1 cellular context compared by ENCODE assay signal in genomic region chr3:169668081-169668956, GRCh38.
A peak's percentile ranks its signal among the peaks of the same experiment; 100 is the strongest.
TF ChIP-seq lines count a peak whose summit lies in the region.

No MANE protein-coding gene starts in this region.

TF ChIP-seq in HepG2, 621 proteins besides CTCF, POLR2A, EP300 and RAD21 (continued from another document):
- TF ChIP-seq PRDM10 (CRISPR knock-in tag; IDR thresholded peaks at IDR 0.05; ENCODE audit: low read depth) (no peak), CREB3 (CRISPR knock-in tag; IDR thresholded peaks at IDR 0.05) (no peak), ARID4A (CRISPR knock-in tag; IDR thresholded peaks at IDR 0.05; ENCODE audit: borderline replicate concordance) (0 out of 2 replicates have a peak, but pooled peaks have one; percentile 12), ZNF644 (CRISPR knock-in tag; IDR thresholded peaks at IDR 0.05; ENCODE audit: low read depth) (no peak), ZNF576 (CRISPR knock-in tag; IDR thresholded peaks at IDR 0.05) (no peak), ZNF746 (CRISPR knock-in tag; IDR thresholded peaks at IDR 0.05) (no peak), CBX5 (CRISPR knock-in tag; IDR thresholded peaks at IDR 0.05; ENCODE audit: borderline replicate concordance) (no peak), DNMT3B (CRISPR knock-in tag; conservative IDR thresholded peaks at IDR 0.05) (no peak), E2F1 (CRISPR knock-in tag; IDR thresholded peaks at IDR 0.05) (no peak), LRRFIP1 (CRISPR knock-in tag; conservative IDR thresholded peaks at IDR 0.05) (no peak)
